Comparison of ENCODE assay signal across 18 cellular contexts in genomic region chr4:28555851-28556250, GRCh38.
A peak's percentile ranks its signal among the peaks of the same experiment; 100 is the strongest.
DNase-seq lines count a peak whose midpoint lies in the region; ATAC-seq and TF ChIP-seq lines count a peak whose summit lies in the region.
"Had no signal": no experiment of that assay in that cellular context is flagged by ENCODE, and none has a peak within 500 bp of the region (broad histone marks: within the 10 kb centered on the region; RNA-seq: fewer than 3 reads in every experiment).

No MANE protein-coding gene starts in this region.

- H4K20me1 ChIP-seq in osteoblast (ENCODE audit: insufficient read depth, low read length) = no peaks in the 10 kb centered on the region

- H3K9me3 ChIP-seq in osteoblast (ENCODE audit: low read depth, low read length) (no peaks in the 10 kb centered on the region), gastrocnemius medialis (no peaks in the 10 kb centered on the region)
- H3K9me3 ChIP-seq: A549 had no signal

- TF ChIP-seq POLR2A in gastrocnemius medialis (IDR thresholded peaks at IDR 0.05) = no peak

- no peaks in the 10 kb centered on the region for H3K79me2 ChIP-seq in osteoblast (ENCODE audit: insufficient read depth, low read length)

- in situ Hi-C loops in gastrocnemius medialis (cut with MboI; ENCODE audit: low sequenced_read_pairs in 4 of 4) = no loop called here

- H2AFZ ChIP-seq in osteoblast (ENCODE audit: low read length) = peak overlapping the region; percentile 36

- H3K4me3 ChIP-seq in fibroblast of mammary gland (ENCODE audit: control insufficient read depth, low read depth, low read length) = no peak overlapping the region
- no peak overlapping the region for H3K4me3 ChIP-seq in osteoblast (ENCODE audit: insufficient read depth, low read length)
- no peak overlapping the region for H3K4me3 ChIP-seq in gastrocnemius medialis
- H3K4me3 ChIP-seq: A549, Peyer's patch had no signal

- H3K9me3 Mint-ChIP-seq in activated T-cell treated with anti-CD3 and anti-CD28 coated beads, Interleukin-2, amount 50 U/mL, for 72 hours = peaks cover 6 to 14% of the 10 kb centered on the region in 2 donors

- H3K36me3 Mint-ChIP-seq in activated T-cell treated with anti-CD3 and anti-CD28 coated beads, Interleukin-2, amount 50 U/mL, for 72 hours (ENCODE audit: insufficient read depth in 2 of 2) = peaks cover 0 to 2% of the 10 kb centered on the region in 2 donors

- peak; percentile 5 for DNase-seq in AG20443 (ENCODE audit: low spot score)
- peak; percentile 9 for DNase-seq in amniotic epithelial cell (ENCODE audit: low read depth)
- peak; percentile 87 for DNase-seq in fibroblast of mammary gland (ENCODE audit: low read depth)
- DNase-seq in osteoblast (ENCODE audit: insufficient read length, low spot score, missing footprints) = peak; percentile 30
- no peak for DNase-seq in activated T-cell treated with anti-CD3 and anti-CD28 coated beads, Interleukin-2, amount 50 U/mL, for 72 hours
- DNase-seq in gastrocnemius medialis = no peak
- no peak for DNase-seq in NCI-H82 treated with DMSO at 0.1 percent for 48 hours (lab: John Stamatoyannopoulos, UW; ENCODE audit: unreplicated experiment)
- DNase-seq: CD4-positive, alpha-beta T cell; MM.1S; NCI-H187 treated with DMSO at 0.1 percent for 48 hours; NCI-H2171; NCI-H446 treated with DMSO at 0.1 percent for 48 hours; NCI-H748 treated with DMSO at 0.1 percent for 48 hours; Peyer's patch; Right ventricle myocardium superior had no signal

- H3K27ac Mint-ChIP-seq in activated T-cell treated with anti-CD3 and anti-CD28 coated beads, Interleukin-2, amount 50 U/mL, for 72 hours = no peak overlapping the region
- H3K27ac Mint-ChIP-seq: CD4-positive, alpha-beta T cell had no signal

- H3K4me1 Mint-ChIP-seq in activated T-cell treated with anti-CD3 and anti-CD28 coated beads, Interleukin-2, amount 50 U/mL, for 72 hours (ENCODE audit: low read depth) = no peaks in the 10 kb centered on the region

- intact Hi-C loops in gastrocnemius medialis (cut with DNase I; ENCODE audit: low total_unique reads) = no loop called here

- H3K27me3 Mint-ChIP-seq in activated T-cell treated with anti-CD3 and anti-CD28 coated beads, Interleukin-2, amount 50 U/mL, for 72 hours (ENCODE audit: low read depth) = no peaks in the 10 kb centered on the region
- H3K27me3 Mint-ChIP-seq: CD4-positive, alpha-beta T cell had no signal

- H3K4me2 ChIP-seq in osteoblast (ENCODE audit: insufficient read depth, low read length) = no peak overlapping the region
- H3K4me2 ChIP-seq: A549 had no signal

- TF ChIP-seq CTCF in fibroblast of mammary gland (conservative IDR thresholded peaks at IDR 0.05; ENCODE audit: control insufficient read depth, insufficient read depth, low read depth, low read length) (no peak), osteoblast (IDR thresholded peaks at IDR 0.05; ENCODE audit: extremely low read depth, low read depth, low read length) (no peak), gastrocnemius medialis (IDR thresholded peaks at IDR 0.05 in 4 of 5, conservative IDR thresholded peaks at IDR 0.05 in 1 of 5) (no peak)

- no peaks in the 10 kb centered on the region for H3K36me3 ChIP-seq in osteoblast (ENCODE audit: insufficient read depth, low read length)
- no peaks in the 10 kb centered on the region for H3K36me3 ChIP-seq in gastrocnemius medialis
- H3K36me3 ChIP-seq: Peyer's patch had no signal

- H3K27me3 ChIP-seq in osteoblast (ENCODE audit: insufficient read depth, low read length) = no peaks in the 10 kb centered on the region
- no peaks in the 10 kb centered on the region for H3K27me3 ChIP-seq in gastrocnemius medialis
- H3K27me3 ChIP-seq: Peyer's patch had no signal

- no peak overlapping the region for H3K27ac ChIP-seq in osteoblast (ENCODE audit: low read depth, low read length)
- H3K27ac ChIP-seq in gastrocnemius medialis = no peak overlapping the region
- H3K27ac ChIP-seq: A549, Peyer's patch had no signal

- no peak for ATAC-seq in activated T-cell treated with anti-CD3 and anti-CD28 coated beads, Interleukin-2, amount 50 U/mL, for 72 hours (replicated peaks in 1 of 2)
- ATAC-seq in GM18520 (IDR thresholded peaks at IDR 0.05; ENCODE audit: unreplicated experiment) (no peak), gastrocnemius medialis (no peak)
- ATAC-seq: A549, HepG2 had no signal

- no peak overlapping the region for H3K4me3 Mint-ChIP-seq in activated T-cell treated with anti-CD3 and anti-CD28 coated beads, Interleukin-2, amount 50 U/mL, for 72 hours
- H3K4me3 Mint-ChIP-seq: CD4-positive, alpha-beta T cell had no signal

- H3K4me1 ChIP-seq in osteoblast (ENCODE audit: insufficient read depth, low read length) (no peaks in the 10 kb centered on the region), gastrocnemius medialis (no peaks in the 10 kb centered on the region)
- H3K4me1 ChIP-seq: A549, Peyer's patch had no signal

Comparison
In these comparisons a context has a peak if more than half of its experiments do, and no peak if none do; other contexts are left out.
1. DNase-seq: peak in AG20443 (single experiment), amniotic epithelial cell (single experiment), fibroblast of mammary gland (single experiment) and osteoblast (single experiment); none in activated T-cell treated with anti-CD3 and anti-CD28 coated beads, Interleukin-2, amount 50 U/mL, for 72 hours (0 of 2), gastrocnemius medialis (0 of 2) and NCI-H82 treated with DMSO at 0.1 percent for 48 hours (single experiment).